Comparison of ENCODE assay signal across 27 cellular contexts in the genomic region with DNA sequence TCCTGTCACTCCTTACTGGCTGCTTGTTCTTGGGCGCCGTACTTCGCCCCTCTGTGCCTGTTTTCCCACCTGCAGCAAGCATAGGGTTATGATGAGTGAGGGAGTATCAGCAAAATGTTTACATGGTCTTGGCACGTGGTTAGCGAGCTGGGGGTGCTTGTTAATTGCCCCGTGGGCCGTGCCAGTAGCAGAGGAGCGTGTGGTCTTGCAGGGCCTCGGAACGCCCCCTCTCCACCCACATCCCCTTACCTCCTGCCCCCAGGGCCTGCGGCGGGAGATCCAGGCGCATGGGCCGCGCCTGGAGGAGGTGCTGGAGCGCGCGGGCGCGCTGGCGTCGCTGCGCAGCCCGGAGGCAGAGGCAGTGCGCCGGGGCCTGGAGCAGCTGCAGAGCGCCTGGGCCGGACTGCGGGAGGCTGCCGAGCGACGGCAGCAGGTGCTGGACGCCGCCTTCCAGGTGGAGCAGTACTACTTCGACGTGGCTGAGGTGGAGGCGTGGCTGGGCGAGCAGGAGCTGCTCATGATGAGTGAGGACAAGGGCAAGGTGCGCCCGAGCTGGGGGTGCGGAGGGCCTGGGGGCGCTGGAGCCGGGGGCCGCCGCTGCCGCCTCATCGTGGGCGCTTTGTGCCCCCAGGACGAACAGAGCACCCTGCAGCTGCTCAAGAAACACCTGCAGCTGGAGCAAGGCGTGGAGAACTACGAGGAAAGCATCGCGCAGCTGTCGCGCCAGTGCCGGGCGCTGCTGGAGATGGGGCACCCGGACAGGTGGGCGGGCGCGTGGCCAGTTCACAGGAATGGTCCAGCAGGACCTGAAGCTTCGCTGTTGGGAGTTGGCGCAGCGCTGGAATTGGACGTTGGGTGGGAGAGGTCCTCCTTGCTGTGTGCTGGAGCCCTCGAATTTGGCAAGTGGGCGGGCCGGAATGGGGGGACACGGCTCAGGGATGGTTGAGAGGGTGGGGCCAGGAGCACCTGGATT. TPM values are rescaled to one million over a fixed set of nuclear protein-coding genes. Genes with fewer than 3 reads are reported as not detected.
DNase-seq lines count a peak whose midpoint lies in the region; ATAC-seq, FAIRE-seq and TF ChIP-seq lines count a peak whose summit lies in the region.
"Had no signal": no experiment of that assay in that cellular context is flagged by ENCODE, and none has a peak within 500 bp of the region (broad histone marks: within the 10 kb centered on the region; RNA-seq: fewer than 3 reads in every experiment).

No MANE protein-coding gene starts in this region.

- H3K27ac Mint-ChIP-seq in natural killer cell treated with Interleukin-12 subunit alpha and Interleukin-12 subunit beta and Interleukin-15 and Interleukin-18, amount 100 ng/mL, for 72 hours: no peak overlapping the region
- no peak overlapping the region for H3K27ac Mint-ChIP-seq in natural killer cell
- H3K27ac Mint-ChIP-seq: activated T-helper 2 cell treated with anti-CD3 and anti-CD28 coated beads, Interferon-gamma antibody, Interleukin-2, Interleukin-4, amounts not matched to agents 10 μg/mL and 5 μg/mL and 100 μg/mL, durations not matched to agents 14 hours and 24 hours and 36 hours; immature natural killer cell had no signal

- ATAC-seq in natural killer cell treated with Interleukin-12 subunit alpha and Interleukin-12 subunit beta and Interleukin-15 and Interleukin-18, amount 100 ng/mL, for 72 hours: peak; percentile 15 to 38
- no peak for ATAC-seq in natural killer cell
- ATAC-seq: gastroesophageal sphincter; GM12878; naive thymus-derived CD8-positive, alpha-beta T cell; psoas muscle had no signal

- no peak overlapping the region for H3K4me3 Mint-ChIP-seq in natural killer cell treated with Interleukin-12 subunit alpha and Interleukin-12 subunit beta and Interleukin-15 and Interleukin-18, amount 100 ng/mL, for 72 hours
- no peak overlapping the region for H3K4me3 Mint-ChIP-seq in natural killer cell
- H3K4me3 Mint-ChIP-seq: immature natural killer cell; naive thymus-derived CD8-positive, alpha-beta T cell had no signal

- TF ChIP-seq EP300 in SK-N-SH (IDR thresholded peaks at IDR 0.05; ENCODE audit: borderline replicate concordance in 1 of 2, low read depth in 1 of 2, low read length in 1 of 2): no peak

- no peaks in the 10 kb centered on the region for H4K20me1 ChIP-seq in SK-N-SH (ENCODE audit: insufficient read depth)

- H3K4me3 ChIP-seq in kidney (ENCODE audit: low read length in 2 of 2) (no peak overlapping the region), prostate gland (no peak overlapping the region), SK-N-SH (ENCODE audit: low read depth in 2 of 2, low read length in 1 of 2) (no peak overlapping the region)
- H3K4me3 ChIP-seq: A549, gastroesophageal sphincter, GM12878, HAP-1, psoas muscle had no signal

- H3K27me3 Mint-ChIP-seq in natural killer cell treated with Interleukin-12 subunit alpha and Interleukin-12 subunit beta and Interleukin-15 and Interleukin-18, amount 100 ng/mL, for 72 hours: peaks cover 48 to 62% of the 10 kb centered on the region in 2 donors
- H3K27me3 Mint-ChIP-seq in natural killer cell (ENCODE audit: low read depth in 2 of 2): peaks cover 47 to 54% of the 10 kb centered on the region in 2 donors

- no peaks in the 10 kb centered on the region for H3K9me3 Mint-ChIP-seq in natural killer cell treated with Interleukin-12 subunit alpha and Interleukin-12 subunit beta and Interleukin-15 and Interleukin-18, amount 100 ng/mL, for 72 hours
- H3K9me3 Mint-ChIP-seq in natural killer cell: no peaks in the 10 kb centered on the region
- H3K9me3 Mint-ChIP-seq: activated T-helper 2 cell treated with anti-CD3 and anti-CD28 coated beads, Interferon-gamma antibody, Interleukin-2, Interleukin-4, amounts not matched to agents 10 μg/mL and 5 μg/mL and 100 μg/mL, durations not matched to agents 14 hours and 24 hours and 36 hours; naive thymus-derived CD8-positive, alpha-beta T cell had no signal

- POLR2A ChIA-PET in SK-N-SH (lab: Yijun Ruan, JAX): no interaction called here

- no peak for TF ChIP-seq CTCF in natural killer cell (IDR thresholded peaks at IDR 0.05)
- no peak for TF ChIP-seq CTCF in kidney (IDR thresholded peaks at IDR 0.05; ENCODE audit: borderline replicate concordance, extremely low read depth, insufficient read depth)
- no peak for TF ChIP-seq CTCF in prostate gland (IDR thresholded peaks at IDR 0.05)
- TF ChIP-seq CTCF in SK-N-SH (IDR thresholded peaks at IDR 0.05): no peak

- FAIRE-seq in kidney (lab: Jason Lieb, UNC): no peak
- FAIRE-seq: A549, GM12878, GM19239, TTC549, urothelium cell line had no signal

- no peak overlapping the region for H2AFZ ChIP-seq in SK-N-SH (ENCODE audit: low read depth)

- no peak for TF ChIP-seq RAD21 in SK-N-SH (IDR thresholded peaks at IDR 0.05; ENCODE audit: low read length)

- H3F3A ChIP-seq in SK-N-SH (replicated peaks; ENCODE audit: insufficient read depth): no peaks in the 10 kb centered on the region

- DNase-seq in natural killer cell treated with Interleukin-12 subunit alpha and Interleukin-12 subunit beta and Interleukin-15 and Interleukin-18, amount 100 ng/mL, for 72 hours (ENCODE audit: low spot score): no peak
- DNase-seq in natural killer cell: no peak
- peak; percentile 55 for DNase-seq in kidney
- no peak for DNase-seq in prostate gland (ENCODE audit: low spot score)
- DNase-seq in HCEC 1CT: no peak
- DNase-seq in SK-N-SH: no peak
- no peak for DNase-seq in stimulated activated CD4-positive, alpha-beta T cell treated with anti-CD3 and anti-CD28 coated beads, Interleukin-1b, Interleukin-23, amount 100 ng/mL, for 48 hours
- DNase-seq: activated CD4-positive, alpha-beta T cell treated with anti-CD3 and anti-CD28 coated beads for 48 hours; C1 segment of cervical spinal cord; DMS 273 treated with DMSO at 0.1 percent for 48 hours; erythroblast; immature natural killer cell; KG1; naive thymus-derived CD8-positive, alpha-beta T cell; NCI-H524; psoas muscle; stimulated activated CD8-positive, alpha-beta memory T cell treated with anti-CD3 and anti-CD28 coated beads, Interleukin-4, amount 100 ng/mL, for 48 hours; SW 1271 had no signal

- H3K36me3 Mint-ChIP-seq in natural killer cell treated with Interleukin-12 subunit alpha and Interleukin-12 subunit beta and Interleukin-15 and Interleukin-18, amount 100 ng/mL, for 72 hours: no peaks in the 10 kb centered on the region
- no peaks in the 10 kb centered on the region for H3K36me3 Mint-ChIP-seq in natural killer cell
- H3K36me3 Mint-ChIP-seq: immature natural killer cell had no signal

- WGBS in prostate gland: 27% methylated on average over 69 of the region's 69 CpGs
- WGBS in SK-N-SH (ENCODE audit: low lambda C conversion rate): 77% methylated on average over 47 of the region's 69 CpGs

- H3K4me2 ChIP-seq in SK-N-SH: no peak overlapping the region
- H3K4me2 ChIP-seq: A549 had no signal

- peak overlapping the region; percentile 69 for H3K27ac ChIP-seq in cingulate gyrus (ENCODE audit: low read depth, low read length)
- H3K27ac ChIP-seq in kidney (ENCODE audit: low read depth in 2 of 2, low read length in 2 of 2): no peak overlapping the region
- no peak overlapping the region for H3K27ac ChIP-seq in prostate gland
- H3K27ac ChIP-seq in SK-N-SH (ENCODE audit: low read depth in 2 of 2, low read length in 1 of 2): no peak overlapping the region
- H3K27ac ChIP-seq: A549, gastroesophageal sphincter, psoas muscle had no signal

- no peaks in the 10 kb centered on the region for H3K36me3 ChIP-seq in kidney (ENCODE audit: control insufficient read depth in 1 of 2, insufficient read depth in 2 of 2, low read length in 2 of 2)
- no peaks in the 10 kb centered on the region for H3K36me3 ChIP-seq in prostate gland
- no peaks in the 10 kb centered on the region for H3K36me3 ChIP-seq in SK-N-SH (replicated peaks in 1 of 2; ENCODE audit: control insufficient read depth in 1 of 2, insufficient read depth in 2 of 2, low read length in 1 of 2)
- H3K36me3 ChIP-seq: HAP-1 had no signal

- H3K4me1 Mint-ChIP-seq in natural killer cell treated with Interleukin-12 subunit alpha and Interleukin-12 subunit beta and Interleukin-15 and Interleukin-18, amount 100 ng/mL, for 72 hours (ENCODE audit: low read depth in 2 of 2): peaks cover 0 to 4% of the 10 kb centered on the region in 2 donors
- no peaks in the 10 kb centered on the region for H3K4me1 Mint-ChIP-seq in natural killer cell

- intact Hi-C loops in natural killer cell (cut with micrococcal nuclease) (loop anchor here (5.0 kb wide), 1 partner anchor 43 kb away; no protein-coding TSS in a partner anchor), kidney (cut with DNase I) (no loop called here), prostate gland (cut with DNase I) (no loop called here)

- no peaks in the 10 kb centered on the region for H3K9me2 ChIP-seq in SK-N-SH

- CTCF ChIA-PET in SK-N-SH (lab: Yijun Ruan, JAX): interaction anchor here (0.5 to 2.8 kb wide), 5 partner anchors 14 to 110 kb away, joined by 3 to 11 read pairs (median 5); partner anchors contain the start of gene LTBP4

- TF ChIP-seq POLR2A in prostate gland (IDR thresholded peaks at IDR 0.05): no peak

- H3K9me3 ChIP-seq in kidney (ENCODE audit: control insufficient read depth in 1 of 2, low read length in 2 of 2): no peaks in the 10 kb centered on the region
- no peaks in the 10 kb centered on the region for H3K9me3 ChIP-seq in prostate gland
- no peaks in the 10 kb centered on the region for H3K9me3 ChIP-seq in SK-N-SH
- H3K9me3 ChIP-seq: A549, gastroesophageal sphincter, HAP-1, psoas muscle had no signal

- no peaks in the 10 kb centered on the region for H3K79me2 ChIP-seq in SK-N-SH (ENCODE audit: insufficient read depth)

- peaks cover 0 to under 1% of the 10 kb centered on the region in 2 donors for H3K4me1 ChIP-seq in kidney (ENCODE audit: control insufficient read depth in 1 of 2, insufficient read depth in 1 of 2, low read depth in 1 of 2, low read length in 2 of 2)
- no peaks in the 10 kb centered on the region for H3K4me1 ChIP-seq in prostate gland (replicated peaks)
- peaks cover 3 to 4% of the 10 kb centered on the region in 2 experiments; a peak in 1 of 4 replicates for H3K4me1 ChIP-seq in SK-N-SH (ENCODE audit: control insufficient read depth in 1 of 2, insufficient read depth in 2 of 2, low read depth in 1 of 2, low read length in 1 of 2)
- H3K4me1 ChIP-seq: psoas muscle had no signal

- no peaks in the 10 kb centered on the region for H3K27me3 ChIP-seq in prostate gland (replicated peaks; ENCODE audit: insufficient read depth)
- H3K27me3 ChIP-seq in SK-N-SH (ENCODE audit: insufficient read depth): no peaks in the 10 kb centered on the region; the same call in 1 of the 2 replicates

- no peak overlapping the region for H3K9ac ChIP-seq in kidney (ENCODE audit: low read length in 2 of 2)
- no peak overlapping the region for H3K9ac ChIP-seq in SK-N-SH

RNA-seq across cellular contexts. Expression of gene SHKBP1, which starts 22.5 kb away (rescaled TPM):
- total RNA-seq in natural killer cell treated with Interleukin-12 subunit alpha and Interleukin-12 subunit beta and Interleukin-15 and Interleukin-18, amount 100 ng/mL, for 72 hours: 100 to 1,000 TPM; 131 to 149 TPM
- total RNA-seq in natural killer cell (100 to 1,000 TPM; 209 to 224 (median 209) TPM), kidney (69.6 TPM), prostate gland (10 to 100 TPM; 54.6 to 91.6 TPM)
- polyA plus RNA-seq in kidney (ENCODE audit: insufficient read depth, low read depth, low replicate concordance) (91.3 TPM), SK-N-SH (2012; rRNA removed) (49.1 and 62.7 TPM in 2 replicates)
- polyA plus RNA-seq in SK-N-SH (2012; cell fraction: cytosol; rRNA removed): 18.1 and 37.6 TPM in 2 replicates
- polyA plus RNA-seq in SK-N-SH (2012; cell fraction: nucleus; rRNA removed): 93.4 and 94.6 TPM in 2 replicates

RNA-seq across cellular contexts. Expression of gene LTBP4, which starts 47.0 kb away (rescaled TPM):
- total RNA-seq in natural killer cell treated with Interleukin-12 subunit alpha and Interleukin-12 subunit beta and Interleukin-15 and Interleukin-18, amount 100 ng/mL, for 72 hours: 10 to 100 TPM; 28.1 to 59.0 TPM
- 100 to 1,000 TPM; 153 to 182 (median 157) TPM for total RNA-seq in natural killer cell
- total RNA-seq in kidney: 155 TPM
- polyA plus RNA-seq in kidney (ENCODE audit: insufficient read depth, low read depth, low replicate concordance): 52.1 TPM
- 100 to 1,000 TPM; 160 to 500 TPM for total RNA-seq in prostate gland
- 15.9 and 24.8 TPM in 2 replicates for polyA plus RNA-seq in SK-N-SH (2012; rRNA removed)
- 6.8 and 12.4 TPM in 2 replicates for polyA plus RNA-seq in SK-N-SH (2012; cell fraction: cytosol; rRNA removed)
- 185 and 324 TPM in 2 replicates for polyA plus RNA-seq in SK-N-SH (2012; cell fraction: nucleus; rRNA removed)

Comparison
In these comparisons a context has a peak if more than half of its experiments do, and no peak if none do; other contexts are left out.
1. ATAC-seq: peak in natural killer cell treated with Interleukin-12 subunit alpha and Interleukin-12 subunit beta and Interleukin-15 and Interleukin-18, amount 100 ng/mL, for 72 hours (2 of 2); none in natural killer cell (0 of 3).